ENCODE assay signal across 3 cellular contexts in genomic region chr21:21666689-21667088, GRCh38.
TF ChIP-seq lines count a peak whose summit lies in the region.

No MANE protein-coding gene starts in this region.

TF ChIP-seq in SK-N-SH, 30 proteins besides CTCF, POLR2A, EP300 and RAD21 (continued from another document):
- TF ChIP-seq, protein P1, sequence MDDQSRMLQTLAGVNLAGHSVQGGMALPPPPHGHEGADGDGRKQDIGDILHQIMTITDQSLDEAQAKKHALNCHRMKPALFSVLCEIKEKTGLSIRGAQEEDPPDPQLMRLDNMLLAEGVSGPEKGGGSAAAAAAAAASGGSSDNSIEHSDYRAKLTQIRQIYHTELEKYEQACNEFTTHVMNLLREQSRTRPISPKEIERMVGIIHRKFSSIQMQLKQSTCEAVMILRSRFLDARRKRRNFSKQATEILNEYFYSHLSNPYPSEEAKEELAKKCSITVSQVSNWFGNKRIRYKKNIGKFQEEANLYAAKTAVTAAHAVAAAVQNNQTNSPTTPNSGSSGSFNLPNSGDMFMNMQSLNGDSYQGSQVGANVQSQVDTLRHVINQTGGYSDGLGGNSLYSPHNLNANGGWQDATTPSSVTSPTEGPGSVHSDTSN (IDR thresholded peaks at IDR 0.05), result no peak
- no peak for TF ChIP-seq FOSL2 (IDR thresholded peaks at IDR 0.05; ENCODE audit: borderline replicate concordance, low read depth)
- no peak for TF ChIP-seq NRF1 (IDR thresholded peaks at IDR 0.05; ENCODE audit: low read depth, low read length)
- TF ChIP-seq POLR2AphosphoS5 (IDR thresholded peaks at IDR 0.05; ENCODE audit: low read depth, low read length), result no peak
- TF ChIP-seq TAF1 (IDR thresholded peaks at IDR 0.05; ENCODE audit: borderline replicate concordance, low read depth, low read length), result no peak
- TF ChIP-seq NFIC (IDR thresholded peaks at IDR 0.05; ENCODE audit: borderline replicate concordance), result no peak

TF ChIP-seq in SK-N-SH treated with all-trans-retinoic acid at 6 μM for 48 hours, 23 proteins besides CTCF, POLR2A, EP300 and RAD21 (continued from another document):
- TF ChIP-seq, protein P2, sequence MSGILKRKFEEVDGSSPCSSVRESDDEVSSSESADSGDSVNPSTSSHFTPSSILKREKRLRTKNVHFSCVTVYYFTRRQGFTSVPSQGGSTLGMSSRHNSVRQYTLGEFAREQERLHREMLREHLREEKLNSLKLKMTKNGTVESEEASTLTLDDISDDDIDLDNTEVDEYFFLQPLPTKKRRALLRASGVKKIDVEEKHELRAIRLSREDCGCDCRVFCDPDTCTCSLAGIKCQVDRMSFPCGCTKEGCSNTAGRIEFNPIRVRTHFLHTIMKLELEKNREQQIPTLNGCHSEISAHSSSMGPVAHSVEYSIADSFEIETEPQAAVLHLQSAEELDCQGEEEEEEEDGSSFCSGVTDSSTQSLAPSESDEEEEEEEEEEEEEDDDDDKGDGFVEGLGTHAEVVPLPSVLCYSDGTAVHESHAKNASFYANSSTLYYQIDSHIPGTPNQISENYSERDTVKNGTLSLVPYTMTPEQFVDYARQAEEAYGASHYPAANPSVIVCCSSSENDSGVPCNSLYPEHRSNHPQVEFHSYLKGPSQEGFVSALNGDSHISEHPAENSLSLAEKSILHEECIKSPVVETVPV (CRISPR knock-in tag; IDR thresholded peaks at IDR 0.05), result no peak
- no peak for TF ChIP-seq TOX (CRISPR knock-in tag; IDR thresholded peaks at IDR 0.05; ENCODE audit: borderline replicate concordance)
- TF ChIP-seq PPARA (CRISPR knock-in tag; IDR thresholded peaks at IDR 0.05; ENCODE audit: borderline replicate concordance), result no peak
- no peak for TF ChIP-seq OSR1 (CRISPR knock-in tag; IDR thresholded peaks at IDR 0.05)
- TF ChIP-seq SNAI2 (CRISPR knock-in tag; IDR thresholded peaks at IDR 0.05), result no peak
- no peak for TF ChIP-seq ZC3H10 (CRISPR knock-in tag; IDR thresholded peaks at IDR 0.05)
- TF ChIP-seq, protein P3, sequence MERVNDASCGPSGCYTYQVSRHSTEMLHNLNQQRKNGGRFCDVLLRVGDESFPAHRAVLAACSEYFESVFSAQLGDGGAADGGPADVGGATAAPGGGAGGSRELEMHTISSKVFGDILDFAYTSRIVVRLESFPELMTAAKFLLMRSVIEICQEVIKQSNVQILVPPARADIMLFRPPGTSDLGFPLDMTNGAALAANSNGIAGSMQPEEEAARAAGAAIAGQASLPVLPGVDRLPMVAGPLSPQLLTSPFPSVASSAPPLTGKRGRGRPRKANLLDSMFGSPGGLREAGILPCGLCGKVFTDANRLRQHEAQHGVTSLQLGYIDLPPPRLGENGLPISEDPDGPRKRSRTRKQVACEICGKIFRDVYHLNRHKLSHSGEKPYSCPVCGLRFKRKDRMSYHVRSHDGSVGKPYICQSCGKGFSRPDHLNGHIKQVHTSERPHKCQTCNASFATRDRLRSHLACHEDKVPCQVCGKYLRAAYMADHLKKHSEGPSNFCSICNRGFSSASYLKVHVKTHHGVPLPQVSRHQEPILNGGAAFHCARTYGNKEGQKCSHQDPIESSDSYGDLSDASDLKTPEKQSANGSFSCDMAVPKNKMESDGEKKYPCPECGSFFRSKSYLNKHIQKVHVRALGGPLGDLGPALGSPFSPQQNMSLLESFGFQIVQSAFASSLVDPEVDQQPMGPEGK (CRISPR knock-in tag; IDR thresholded peaks at IDR 0.05; ENCODE audit: borderline replicate concordance), result no peak
- TF ChIP-seq BACH2 (CRISPR knock-in tag; IDR thresholded peaks at IDR 0.05; ENCODE audit: borderline replicate concordance), result no peak
- TF ChIP-seq ZNF70 (CRISPR knock-in tag; IDR thresholded peaks at IDR 0.05), result no peak
- no peak for TF ChIP-seq ZFP3 (CRISPR knock-in tag; IDR thresholded peaks at IDR 0.05)
- TF ChIP-seq TCF4 (CRISPR knock-in tag; IDR thresholded peaks at IDR 0.05; ENCODE audit: borderline replicate concordance), result no peak

TF ChIP-seq in HepG2, 621 proteins besides CTCF, POLR2A, EP300 and RAD21 (continued from another document):
- no peak for TF ChIP-seq ZNF800 (CRISPR knock-in tag; IDR thresholded peaks at IDR 0.05)
